In genomic region chr1:16905112-16905855, GRCh38 we compare ENCODE assay signal across 8 cellular contexts. TPM values are rescaled to one million over a fixed set of nuclear protein-coding genes. Genes with fewer than 3 reads are reported as not detected.
DNase-seq lines count a peak whose midpoint lies in the region; ATAC-seq and TF ChIP-seq lines count a peak whose summit lies in the region.

No MANE protein-coding gene starts in this region.

- H3K4me1 Mint-ChIP-seq in activated T-cell treated with anti-CD3 and anti-CD28 coated beads, Interleukin-2, amount 50 U/mL, for 4 hours (ENCODE audit: low read depth), result peaks cover 16% of the 10 kb centered on the region

- H3K4me2 ChIP-seq in parathyroid adenoma (ENCODE audit: low read length), result peak overlapping the region; percentile 100

- peak; percentile 74 for ATAC-seq in GM19351 (IDR thresholded peaks at IDR 0.05; ENCODE audit: unreplicated experiment)
- ATAC-seq in HG03342 (IDR thresholded peaks at IDR 0.05; ENCODE audit: unreplicated experiment), result peak; percentile 62
- peak; percentile 77 to 84 for ATAC-seq in activated T-cell treated with anti-CD3 and anti-CD28 coated beads, Interleukin-2, amount 50 U/mL, for 4 hours
- peak; percentile 95 for ATAC-seq in gastroesophageal sphincter

- no peaks in the 10 kb centered on the region for H3K36me3 ChIP-seq in gastroesophageal sphincter
- H3K36me3 ChIP-seq in parathyroid adenoma (ENCODE audit: control insufficient read depth, insufficient read depth, low read length), result peaks cover 3% of the 10 kb centered on the region

- DNase-seq in DMS153 treated with DMSO at 0.1 percent for 48 hours (lab: John Stamatoyannopoulos, UW; ENCODE audit: unreplicated experiment) (peak; percentile 53), NCI-H524 (lab: John Stamatoyannopoulos, UW) (peak; percentile 65 to 83), COR-L47 (lab: John Stamatoyannopoulos, UW) (no peak)
- no peak for DNase-seq in activated T-cell treated with anti-CD3 and anti-CD28 coated beads, Interleukin-2, amount 50 U/mL, for 4 hours

- peaks cover 0 to 29% (median 5%) of the 10 kb centered on the region in 3 donors for H3K4me1 ChIP-seq in gastroesophageal sphincter
- no peaks in the 10 kb centered on the region for H3K4me1 ChIP-seq in parathyroid adenoma

- TF ChIP-seq CTCF in gastroesophageal sphincter (IDR thresholded peaks at IDR 0.05), result no peak
- TF ChIP-seq CTCF in parathyroid adenoma (IDR thresholded peaks at IDR 0.05), result no peak

- no peak overlapping the region for H3K9ac ChIP-seq in parathyroid adenoma

- H3K4me3 ChIP-seq in gastroesophageal sphincter (peak overlapping the region; percentile 28 to 56), parathyroid adenoma (ENCODE audit: low read depth, low read length) (peak overlapping the region; percentile 99)

- TF ChIP-seq POLR2A in gastroesophageal sphincter (IDR thresholded peaks at IDR 0.05), result peak; percentile 96

- H3K4me3 Mint-ChIP-seq in activated T-cell treated with anti-CD3 and anti-CD28 coated beads, Interleukin-2, amount 50 U/mL, for 4 hours, result no peak overlapping the region

- WGBS in gastroesophageal sphincter (ENCODE audit: low coverage in 1 of 2), 2 donors, result 8 to 12% methylated on average over 12 of the region's 12 CpGs

- H3K9me3 ChIP-seq in gastroesophageal sphincter, result peaks cover 0 to 17% (median 0%) of the 10 kb centered on the region in 3 donors
- H3K9me3 ChIP-seq in parathyroid adenoma (ENCODE audit: control insufficient read depth, low read length), result no peaks in the 10 kb centered on the region

- no peaks in the 10 kb centered on the region for H3K27me3 ChIP-seq in gastroesophageal sphincter
- H3K27me3 ChIP-seq in parathyroid adenoma (ENCODE audit: control insufficient read depth, insufficient read depth, low read length), result no peaks in the 10 kb centered on the region

- H3K27ac ChIP-seq in gastroesophageal sphincter (peak overlapping the region; percentile 92 to 95 (median 93)), parathyroid adenoma (peak overlapping the region; percentile 99)

- H3K36me3 Mint-ChIP-seq in activated T-cell treated with anti-CD3 and anti-CD28 coated beads, Interleukin-2, amount 50 U/mL, for 4 hours (ENCODE audit: insufficient read depth), result no peaks in the 10 kb centered on the region

- H3K9me3 Mint-ChIP-seq in activated T-cell treated with anti-CD3 and anti-CD28 coated beads, Interleukin-2, amount 50 U/mL, for 4 hours, result no peaks in the 10 kb centered on the region

- TF ChIP-seq EP300 in gastroesophageal sphincter (IDR thresholded peaks at IDR 0.05), result no peak

- peak overlapping the region; percentile 86 for H2AFZ ChIP-seq in parathyroid adenoma

- H3K27me3 Mint-ChIP-seq in activated T-cell treated with anti-CD3 and anti-CD28 coated beads, Interleukin-2, amount 50 U/mL, for 4 hours (ENCODE audit: low read depth), result no peaks in the 10 kb centered on the region

- no peaks in the 10 kb centered on the region for H3K79me2 ChIP-seq in parathyroid adenoma

RNA-seq across cellular contexts. Expression of gene RNU1-2, which starts 9.5 kb away (rescaled TPM):
- total RNA-seq in activated T-cell treated with anti-CD3 and anti-CD28 coated beads, Interleukin-2, amount 50 U/mL, for 4 hours, result 1,000 to 10,000 TPM; 1,321 to 1,622 (median 1,616) TPM
- total RNA-seq in gastroesophageal sphincter, result under 1 TPM in 3 of 4 donors, not detected in 1; under 0.01 TPM

RNA-seq across cellular contexts. Expression of gene CROCC, which starts 16.4 kb away (rescaled TPM):
- 10 to 100 TPM; 20.0 to 24.7 (median 20.3) TPM for total RNA-seq in activated T-cell treated with anti-CD3 and anti-CD28 coated beads, Interleukin-2, amount 50 U/mL, for 4 hours
- 10 to 100 TPM in 3 of 4 donors, 1 to 10 TPM in 1; 8.0 to 34.5 (median 30.0) TPM for total RNA-seq in gastroesophageal sphincter

Comparison
In these comparisons a context has a peak if more than half of its experiments do, and no peak if none do; other contexts are left out.
1. DNase-seq: peak in DMS153 treated with DMSO at 0.1 percent for 48 hours (single experiment) and NCI-H524 (2 of 2); none in activated T-cell treated with anti-CD3 and anti-CD28 coated beads, Interleukin-2, amount 50 U/mL, for 4 hours (single experiment) and COR-L47 (single experiment).
2. RNA of gene RNU1-2, which starts 9.5 kb away (total RNA-seq): 1,321 to 1,622 TPM in activated T-cell treated with anti-CD3 and anti-CD28 coated beads, Interleukin-2, amount 50 U/mL, for 4 hours; under 0.01 TPM in gastroesophageal sphincter; every median in the first group is over 1,000 times any median in the second.
3. Peak in every context shown above with its lines, with median percentiles within 50 percentile points of each other: ATAC-seq.